ENCODE assay signal across 12 cellular contexts in the genomic region with DNA sequence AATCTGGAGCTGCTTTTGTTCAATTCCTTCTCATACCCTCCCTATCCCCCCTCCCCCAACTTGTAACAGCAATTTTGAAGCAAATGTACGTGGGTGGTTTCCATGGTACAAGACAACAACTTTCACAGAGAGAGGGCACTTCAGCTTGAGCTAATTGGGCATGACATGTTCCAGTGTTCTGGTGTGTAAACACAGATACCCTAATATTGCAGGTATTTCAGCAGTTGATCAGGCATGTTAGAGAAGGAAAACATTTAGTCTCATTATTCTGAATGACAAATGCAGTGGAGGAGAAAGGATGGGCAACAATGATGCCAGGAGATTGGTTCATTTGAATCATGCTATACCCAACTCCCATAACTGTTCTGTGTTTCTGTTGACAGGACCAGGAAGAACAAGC.
A peak's percentile ranks its signal among the peaks of the same experiment; 100 is the strongest.
DNase-seq lines count a peak whose midpoint lies in the region; ATAC-seq and TF ChIP-seq lines count a peak whose summit lies in the region.
"Had no signal": no experiment of that assay in that cellular context is flagged by ENCODE, and none has a peak within 500 bp of the region (broad histone marks: within the 10 kb centered on the region; RNA-seq: fewer than 3 reads in every experiment).

No MANE protein-coding gene starts in this region.

- H3K9me3 Mint-ChIP-seq in activated T-cell treated with anti-CD3 and anti-CD28 coated beads, Interleukin-2, amount 50 U/mL, for 24 hours, result no peaks in the 10 kb centered on the region
- H3K9me3 Mint-ChIP-seq: activated T-helper 2 cell treated with anti-CD3 and anti-CD28 coated beads, Interferon-gamma antibody, Interleukin-2, Interleukin-4, amounts not matched to agents 10 μg/mL and 5 μg/mL and 100 μg/mL, durations not matched to agents 14 hours and 24 hours and 36 hours had no signal

- H3K27me3 ChIP-seq in iPS-18a (ENCODE audit: control insufficient read depth, insufficient read depth, low read length) (no peaks in the 10 kb centered on the region), MM.1S (replicated peaks; ENCODE audit: insufficient read depth, low read length) (no peaks in the 10 kb centered on the region)

- no peaks in the 10 kb centered on the region for H4K20me1 ChIP-seq in MM.1S (ENCODE audit: insufficient read depth, low read length)

- no peaks in the 10 kb centered on the region for H3K9me2 ChIP-seq in MM.1S (replicated peaks; ENCODE audit: insufficient read depth, low read length)

- H3K4me1 ChIP-seq in iPS-18a (ENCODE audit: control insufficient read depth, low read depth, low read length) (peaks cover 9% of the 10 kb centered on the region), MM.1S (ENCODE audit: low read length) (0 out of 2 replicates have a peak, but pooled peaks cover under 1% of the 10 kb centered on the region)

- H3K27ac ChIP-seq in iPS-18a (ENCODE audit: low read length), result no peak overlapping the region
- H3K27ac ChIP-seq in MM.1S (ENCODE audit: low read length), result no peak overlapping the region

- no peaks in the 10 kb centered on the region for H3K27me3 Mint-ChIP-seq in activated T-cell treated with anti-CD3 and anti-CD28 coated beads, Interleukin-2, amount 50 U/mL, for 24 hours
- H3K27me3 Mint-ChIP-seq: progenitor cell of endocrine pancreas had no signal

- H3F3A ChIP-seq in MM.1S (ENCODE audit: insufficient read depth, low read length), result no peaks in the 10 kb centered on the region

- no peak overlapping the region for H2AFZ ChIP-seq in MM.1S (ENCODE audit: low read length)

- no peak overlapping the region for H3K4me3 Mint-ChIP-seq in activated T-cell treated with anti-CD3 and anti-CD28 coated beads, Interleukin-2, amount 50 U/mL, for 24 hours

- H3K36me3 ChIP-seq in iPS-18a (ENCODE audit: control insufficient read depth, low read depth, low read length) (no peaks in the 10 kb centered on the region), MM.1S (replicated peaks; ENCODE audit: insufficient read depth, low read length) (no peaks in the 10 kb centered on the region)

- H3K4me3 ChIP-seq in iPS-18a (ENCODE audit: low read length) (no peak overlapping the region), MM.1S (ENCODE audit: low read length) (no peak overlapping the region)

- peaks cover 4% of the 10 kb centered on the region for H3K4me1 Mint-ChIP-seq in activated T-cell treated with anti-CD3 and anti-CD28 coated beads, Interleukin-2, amount 50 U/mL, for 24 hours (ENCODE audit: low read depth)

- H3K9ac ChIP-seq in iPS-18a (ENCODE audit: low read length) (peak overlapping the region; percentile 22), MM.1S (ENCODE audit: low read length) (no peak overlapping the region)

- no peak for ATAC-seq in GM18870 (IDR thresholded peaks at IDR 0.05; ENCODE audit: unreplicated experiment)

- DNase-seq in COLO668 (lab: John Stamatoyannopoulos, UW; ENCODE audit: unreplicated experiment) (peak; percentile 2), M059J (ENCODE audit: low read depth) (peak; percentile 40), NCI-H510A (lab: John Stamatoyannopoulos, UW) (peak; percentile 75), MM.1S (no peak)
- DNase-seq in stimulated activated CD4-positive, alpha-beta T cell treated with anti-CD3 and anti-CD28 coated beads, Interleukin-4, amount 100 ng/mL, for 24 hours, result no peak
- DNase-seq in activated T-cell treated with anti-CD3 and anti-CD28 coated beads, Interleukin-2, amount 50 U/mL, for 24 hours, result no peak
- DNase-seq: mesenchymal stem cell; stimulated activated naive CD4-positive, alpha-beta T cell had no signal

- H3K79me2 ChIP-seq in MM.1S (ENCODE audit: low read length), result no peaks in the 10 kb centered on the region

- no peaks in the 10 kb centered on the region for H3K36me3 Mint-ChIP-seq in activated T-cell treated with anti-CD3 and anti-CD28 coated beads, Interleukin-2, amount 50 U/mL, for 24 hours (ENCODE audit: low read depth)

- no peak for TF ChIP-seq CTCF in MM.1S (IDR thresholded peaks at IDR 0.05; ENCODE audit: low read length)

- no peaks in the 10 kb centered on the region for H3K9me3 ChIP-seq in iPS-18a (ENCODE audit: control insufficient read depth, low read depth, low read length)
- H3K9me3 ChIP-seq in MM.1S (replicated peaks; ENCODE audit: insufficient read depth, low read length), result no peaks in the 10 kb centered on the region

- no peak overlapping the region for H3K27ac Mint-ChIP-seq in activated T-cell treated with anti-CD3 and anti-CD28 coated beads, Interleukin-2, amount 50 U/mL, for 24 hours
- H3K27ac Mint-ChIP-seq: activated T-helper 2 cell treated with anti-CD3 and anti-CD28 coated beads, Interferon-gamma antibody, Interleukin-2, Interleukin-4, amounts not matched to agents 10 μg/mL and 5 μg/mL and 100 μg/mL, durations not matched to agents 14 hours and 24 hours and 36 hours; progenitor cell of endocrine pancreas had no signal

- H3K4me2 ChIP-seq in MM.1S (ENCODE audit: low read depth, low read length), result no peak overlapping the region

Comparison
In these comparisons a context has a peak if more than half of its experiments do, and no peak if none do; other contexts are left out.
1. DNase-seq: peak in COLO668 (single experiment), M059J (single experiment) and NCI-H510A (single experiment); none in MM.1S (single experiment), stimulated activated CD4-positive, alpha-beta T cell treated with anti-CD3 and anti-CD28 coated beads, Interleukin-4, amount 100 ng/mL, for 24 hours (single experiment) and activated T-cell treated with anti-CD3 and anti-CD28 coated beads, Interleukin-2, amount 50 U/mL, for 24 hours (single experiment).